ENCODE assay signal across 22 cellular contexts in the genomic region with DNA sequence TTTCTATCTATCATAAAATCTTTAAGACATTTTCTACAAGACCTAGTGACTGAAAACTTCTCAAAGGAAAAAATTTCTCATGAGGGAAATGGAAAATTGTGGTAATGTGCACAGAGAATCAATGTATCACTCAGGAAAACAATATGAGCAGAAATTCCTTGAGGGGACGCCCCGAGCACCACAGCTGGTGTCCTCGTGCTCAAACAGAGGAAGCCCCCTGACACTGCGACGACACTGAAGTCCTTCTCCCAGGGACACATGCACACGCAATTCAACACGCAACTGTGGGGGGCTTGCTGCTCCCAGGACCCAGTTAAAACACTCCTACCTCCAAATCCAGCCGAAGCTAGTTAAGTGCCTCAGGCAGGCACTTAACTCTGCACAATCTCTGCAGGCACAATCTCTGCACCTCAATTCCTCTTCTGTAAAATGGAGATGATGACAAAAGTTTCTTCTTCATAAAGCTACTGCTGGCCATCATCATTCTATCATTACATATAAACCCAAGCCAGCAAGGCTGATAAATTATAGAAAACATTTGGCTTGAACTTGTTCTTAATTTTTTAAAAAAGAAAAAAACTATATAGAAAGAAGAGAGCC. TPM values are rescaled to one million over a fixed set of nuclear protein-coding genes. Genes with fewer than 3 reads are reported as not detected.
DNase-seq lines count a peak whose midpoint lies in the region; ATAC-seq lines count a peak whose summit lies in the region.
"Had no signal": no experiment of that assay in that cellular context is flagged by ENCODE, and none has a peak within 500 bp of the region (broad histone marks: within the 10 kb centered on the region; RNA-seq: fewer than 3 reads in every experiment).

No MANE protein-coding gene starts in this region.

- no peak overlapping the region for H2AFZ ChIP-seq in GM23248

- POLR2A ChIA-PET in naive thymus-derived CD4-positive, alpha-beta T cell (lab: Charles Lee) = no interaction called here

- no peaks in the 10 kb centered on the region for H3K27me3 Mint-ChIP-seq in naive thymus-derived CD4-positive, alpha-beta T cell
- H3K27me3 Mint-ChIP-seq: IgD-negative memory B cell had no signal

- H3K27ac Mint-ChIP-seq in naive thymus-derived CD4-positive, alpha-beta T cell = peak overlapping the region in 5 of 9 donors; percentile 15 to 57 (median 54)

- no peak for ATAC-seq in naive thymus-derived CD4-positive, alpha-beta T cell
- no peak for ATAC-seq in HG02623 (IDR thresholded peaks at IDR 0.05; ENCODE audit: unreplicated experiment)
- ATAC-seq: gastrocnemius medialis, GM12878 had no signal

- peaks cover 100% of the 10 kb centered on the region for H3K79me2 ChIP-seq in GM23248 (ENCODE audit: insufficient read depth)

- peaks cover 0 to 13% (median 3%) of the 10 kb centered on the region in 3 experiments for H3K36me3 ChIP-seq in naive thymus-derived CD4-positive, alpha-beta T cell (ENCODE audit: control insufficient read depth in 2 of 3, insufficient read depth in 3 of 3, low read length in 3 of 3)
- H3K36me3 ChIP-seq in GM23248 (ENCODE audit: low read depth) = no peaks in the 10 kb centered on the region
- H3K36me3 ChIP-seq: brain microvascular endothelial cell, gastrocnemius medialis, neutrophil had no signal

- in situ Hi-C loops in GM23248 (cut with MboI) = no loop called here

- peaks cover 0 to 25% of the 10 kb centered on the region in 2 donors for H3K4me1 ChIP-seq in naive thymus-derived CD4-positive, alpha-beta T cell (ENCODE audit: control insufficient read depth in 2 of 2, insufficient read depth in 2 of 2, low read length in 2 of 2)
- H3K4me1 ChIP-seq in GM23248 (ENCODE audit: insufficient read depth) = peaks cover 42% of the 10 kb centered on the region

- H3K9me3 Mint-ChIP-seq in naive thymus-derived CD4-positive, alpha-beta T cell = no peaks in the 10 kb centered on the region
- H3K9me3 Mint-ChIP-seq: IgD-negative memory B cell had no signal

- peaks cover 43 to 88% (median 79%) of the 10 kb centered on the region in 7 donors for H3K4me1 Mint-ChIP-seq in naive thymus-derived CD4-positive, alpha-beta T cell

- WGBS in GM23248 (ENCODE audit: low coverage in 1 of 2, low lambda C conversion rate in 2 of 2, missing lambda C conversion rate in 2 of 2), 2 experiments = 87 to 94% methylated on average over 8 of the region's 8 CpGs

- no peak overlapping the region for H3K4me3 ChIP-seq in naive thymus-derived CD4-positive, alpha-beta T cell (ENCODE audit: low read length)
- no peak overlapping the region for H3K4me3 ChIP-seq in GM23248
- H3K4me3 ChIP-seq: gastrocnemius medialis, GM12878, testis had no signal

- CTCF ChIA-PET in naive thymus-derived CD4-positive, alpha-beta T cell (lab: Charles Lee) = interaction anchor here (1.4 to 2.1 kb wide), 3 partner anchors 48 to 144 kb away, joined by 3 to 6 read pairs (median 4); no protein-coding TSS in a partner anchor

- H3F3A ChIP-seq in GM23248 (ENCODE audit: insufficient read depth) = peaks cover 37% of the 10 kb centered on the region

- no peak overlapping the region for H3K27ac ChIP-seq in naive thymus-derived CD4-positive, alpha-beta T cell (ENCODE audit: low read depth, low read length)
- no peak overlapping the region for H3K27ac ChIP-seq in GM23248
- H3K27ac ChIP-seq: brain microvascular endothelial cell, epithelial cell of prostate, gastrocnemius medialis, testis had no signal

- H3K9me3 ChIP-seq in naive thymus-derived CD4-positive, alpha-beta T cell (ENCODE audit: control insufficient read depth in 2 of 3, low read length in 3 of 3) = no peaks in the 10 kb centered on the region
- H3K9me3 ChIP-seq in GM23248 (ENCODE audit: low read depth) = no peaks in the 10 kb centered on the region
- H3K9me3 ChIP-seq: gastrocnemius medialis, neutrophil, testis had no signal

- H3K9me2 ChIP-seq in GM23248 (ENCODE audit: insufficient read depth) = no peaks in the 10 kb centered on the region

- no peak overlapping the region for H3K9ac ChIP-seq in GM23248

- H3K36me3 Mint-ChIP-seq in naive thymus-derived CD4-positive, alpha-beta T cell = peaks cover 0 to 20% (median 6%) of the 10 kb centered on the region in 5 donors

- H4K20me1 ChIP-seq in GM23248 (ENCODE audit: insufficient read depth) = no peaks in the 10 kb centered on the region

- H3K27me3 ChIP-seq in naive thymus-derived CD4-positive, alpha-beta T cell (ENCODE audit: control insufficient read depth in 2 of 2, insufficient read depth in 2 of 2, low read length in 2 of 2) = no peaks in the 10 kb centered on the region
- H3K27me3 ChIP-seq in GM23248 (replicated peaks; ENCODE audit: insufficient read depth) = no peaks in the 10 kb centered on the region
- H3K27me3 ChIP-seq: brain microvascular endothelial cell, gastrocnemius medialis, neutrophil, testis had no signal

- no peak overlapping the region for H3K4me3 Mint-ChIP-seq in naive thymus-derived CD4-positive, alpha-beta T cell

- peak; percentile 41 for DNase-seq in stimulated activated CD4-positive, alpha-beta T cell treated with anti-CD3 and anti-CD28 coated beads, Interleukin-12 subunit alpha, Interleukin-12 subunit beta, amount 100 ng/mL, for 4 hours
- no peak for DNase-seq in stimulated activated CD4-positive, alpha-beta T cell treated with anti-CD3 and anti-CD28 coated beads, Interleukin-2, amount 100 ng/mL, for 48 hours
- DNase-seq in activated T-cell treated with anti-CD3 and anti-CD28 coated beads, Interleukin-2, amount 50 U/mL, for 48 hours = peak; percentile 43 to 56
- DNase-seq in naive thymus-derived CD4-positive, alpha-beta T cell = no peak
- DNase-seq in GM23248 (no peak), GOT3 (lab: John Stamatoyannopoulos, UW) (no peak)
- DNase-seq: AML-193, brain microvascular endothelial cell, cortex of kidney, gastrocnemius medialis, GDM1, NCI-H2081 treated with DMSO at 0.1 percent for 48 hours, NCI-H510A treated with DMSO at 0.1 percent for 48 hours, SIG-M5, testis had no signal

- no peak overlapping the region for H3K4me2 ChIP-seq in GM23248 (ENCODE audit: unreplicated experiment)

- intact Hi-C loops in naive thymus-derived CD4-positive, alpha-beta T cell (cut with micrococcal nuclease) = no loop called here

RNA-seq across cellular contexts. Expression of a gene that starts 16.0 kb away (rescaled TPM):
- 10 to 100 TPM; 47.3 to 85.1 (median 65.0) TPM for total RNA-seq in naive thymus-derived CD4-positive, alpha-beta T cell
- 10 to 100 TPM; 11.2 to 33.7 TPM for polyA plus RNA-seq in naive thymus-derived CD4-positive, alpha-beta T cell
- 33.2 and 50.7 TPM in 2 replicates for total RNA-seq in GM23248 (2014; rRNA removed; shearing (Covaris generic))
- 20.5 and 25.1 TPM in 2 replicates for polyA plus RNA-seq in GM23248 (2016; fragmentation: Nextera tagmentation; extraction: Ambion mirVana)

RNA-seq across cellular contexts. Expression of a gene that starts 44.1 kb away (rescaled TPM):
- total RNA-seq in naive thymus-derived CD4-positive, alpha-beta T cell = not detected
- polyA plus RNA-seq in naive thymus-derived CD4-positive, alpha-beta T cell = not detected
- total RNA-seq in GM23248 (2014; rRNA removed; shearing (Covaris generic)) = not detected in 2 replicates
- polyA plus RNA-seq in GM23248 (2016; fragmentation: Nextera tagmentation; extraction: Ambion mirVana) = not detected in 2 replicates
- total RNA-seq: GM12878; mononuclear cell; T-helper 2 cell treated with Interferon-gamma antibody and Interleukin-4, amounts not matched to agents 100 ng/mL and 5 ng/mL, for 36 hours had no signal
- polyA plus RNA-seq: GM12878, IgD-negative memory B cell had no signal

RNA-seq across cellular contexts. Expression of a gene that starts 57.9 kb away (rescaled TPM):
- not detected for total RNA-seq in naive thymus-derived CD4-positive, alpha-beta T cell
- not detected for polyA plus RNA-seq in naive thymus-derived CD4-positive, alpha-beta T cell
- total RNA-seq in GM23248 (2014; rRNA removed; shearing (Covaris generic)) = 22.9 and 35.7 TPM in 2 replicates
- 111 and 113 TPM in 2 replicates for polyA plus RNA-seq in GM23248 (2016; fragmentation: Nextera tagmentation; extraction: Ambion mirVana)
- total RNA-seq: GM12878; mononuclear cell; T-helper 2 cell treated with Interferon-gamma antibody and Interleukin-4, amounts not matched to agents 100 ng/mL and 5 ng/mL, for 36 hours had no signal
- polyA plus RNA-seq: IgD-negative memory B cell had no signal

Comparison
In these comparisons a context has a peak if more than half of its experiments do, and no peak if none do; other contexts are left out.
1. DNase-seq: peak in stimulated activated CD4-positive, alpha-beta T cell treated with anti-CD3 and anti-CD28 coated beads, Interleukin-12 subunit alpha, Interleukin-12 subunit beta, amount 100 ng/mL, for 4 hours (single experiment) and activated T-cell treated with anti-CD3 and anti-CD28 coated beads, Interleukin-2, amount 50 U/mL, for 48 hours (2 of 2); none in stimulated activated CD4-positive, alpha-beta T cell treated with anti-CD3 and anti-CD28 coated beads, Interleukin-2, amount 100 ng/mL, for 48 hours (0 of 2), naive thymus-derived CD4-positive, alpha-beta T cell (0 of 9), GM23248 (single experiment) and GOT3 (single experiment).
2. RNA of a gene that starts 57.9 kb away (total RNA-seq): 22.9 to 35.7 TPM in GM23248; not detected in naive thymus-derived CD4-positive, alpha-beta T cell; every median in the first group is over 10 times any median in the second.